14 cellular contexts compared by ENCODE assay signal in genomic region chr15:70030851-70031645, GRCh38.
"Had no signal": no experiment of that assay in that cellular context is flagged by ENCODE, and none has a peak within 500 bp of the region (broad histone marks: within the 10 kb centered on the region; RNA-seq: fewer than 3 reads in every experiment).

No MANE protein-coding gene starts in this region.

- DNase-seq: activated CD4-positive, alpha-beta T cell treated with anti-CD3 and anti-CD28 coated beads, Interleukin-2, amount 50 U/mL, for 4 hours; activated CD4-positive, CD25-positive, alpha-beta regulatory T cell treated with anti-CD3 and anti-CD28 coated beads, Interleukin-2, amount 50 U/mL, for 72 hours; activated T-cell treated with anti-CD3 and anti-CD28 coated beads, Interleukin-2, amount 50 U/mL, for 24 hours; aorta; dermis blood vessel endothelial cell; effector memory CD8-positive, alpha-beta T cell; foreskin melanocyte; heart left ventricle; naive thymus-derived CD4-positive, alpha-beta T cell; small intestine; stimulated activated CD4-positive, alpha-beta T cell treated with anti-CD3 and anti-CD28 coated beads, Interleukin-4, amount 100 ng/mL, for 4 hours; stimulated activated CD8-positive, alpha-beta memory T cell treated with anti-CD3 and anti-CD28 coated beads, Interleukin-4, amount 100 ng/mL, for 48 hours; stimulated activated naive CD8-positive, alpha-beta T cell treated with anti-CD3 and anti-CD28 coated beads, Interleukin-15, amount 100 ng/mL, for 72 hours had no signal

- H3K27ac Mint-ChIP-seq: activated naive CD8-positive, alpha-beta T cell; activated T-cell treated with anti-CD3 and anti-CD28 coated beads, Interleukin-2, amount 50 U/mL, for 24 hours; naive thymus-derived CD4-positive, alpha-beta T cell had no signal

- H3K4me1 Mint-ChIP-seq: stimulated activated naive CD8-positive, alpha-beta T cell treated with anti-CD3 and anti-CD28 coated beads, Interleukin-15, amount 100 ng/mL, for 72 hours had no signal

- H3K36me3 Mint-ChIP-seq: activated naive CD8-positive, alpha-beta T cell had no signal

- H3K4me3 Mint-ChIP-seq: activated naive CD8-positive, alpha-beta T cell; activated T-cell treated with anti-CD3 and anti-CD28 coated beads, Interleukin-2, amount 50 U/mL, for 24 hours; effector memory CD8-positive, alpha-beta T cell; naive thymus-derived CD4-positive, alpha-beta T cell; stimulated activated naive CD8-positive, alpha-beta T cell treated with anti-CD3 and anti-CD28 coated beads, Interleukin-15, amount 100 ng/mL, for 72 hours had no signal

- H3K9me3 Mint-ChIP-seq: activated T-cell treated with anti-CD3 and anti-CD28 coated beads, Interleukin-2, amount 50 U/mL, for 24 hours; effector memory CD8-positive, alpha-beta T cell; naive thymus-derived CD4-positive, alpha-beta T cell; stimulated activated naive CD8-positive, alpha-beta T cell treated with anti-CD3 and anti-CD28 coated beads, Interleukin-15, amount 100 ng/mL, for 72 hours had no signal

- ATAC-seq: effector memory CD8-positive, alpha-beta T cell; heart left ventricle; naive thymus-derived CD4-positive, alpha-beta T cell; stimulated activated naive CD8-positive, alpha-beta T cell treated with anti-CD3 and anti-CD28 coated beads, Interleukin-15, amount 100 ng/mL, for 72 hours had no signal
